25 cellular contexts compared by ENCODE assay signal in the genomic region with DNA sequence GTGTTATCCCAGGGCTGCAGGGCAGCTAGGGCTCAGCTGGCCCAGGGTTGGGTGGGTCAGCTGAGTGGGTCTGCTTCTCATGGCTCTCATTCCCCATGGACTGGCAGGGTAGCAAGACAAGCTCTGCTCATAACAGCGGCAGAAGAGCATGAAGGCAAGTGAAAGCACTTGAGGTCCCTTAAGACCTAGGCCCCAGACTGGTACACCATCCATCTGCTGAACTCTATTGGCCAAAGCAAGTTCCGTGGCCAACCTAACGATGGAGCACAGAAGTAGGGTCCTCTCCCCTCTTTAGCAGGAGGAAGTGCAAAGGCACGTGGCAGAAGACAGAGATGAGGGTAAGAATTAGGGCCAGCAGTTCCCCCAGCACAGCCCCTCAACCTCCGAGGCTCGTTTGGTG.
"Had no signal": no experiment of that assay in that cellular context is flagged by ENCODE, and none has a peak within 500 bp of the region (broad histone marks: within the 10 kb centered on the region; RNA-seq: fewer than 3 reads in every experiment).

No MANE protein-coding gene starts in this region.

- H3K4me1 ChIP-seq: colonic mucosa, esophagus squamous epithelium, psoas muscle, sigmoid colon, upper lobe of left lung had no signal

- H3K36me3 Mint-ChIP-seq: immature natural killer cell; memory B cell; mesothelial cell of epicardium; naive B cell; natural killer cell treated with Interleukin-12 subunit alpha and Interleukin-12 subunit beta and Interleukin-15 and Interleukin-18, amount 100 ng/mL, for 72 hours; stimulated activated effector memory CD8-positive, alpha-beta T cell treated with anti-CD3 and anti-CD28 coated beads, Interleukin-12 subunit alpha, Interleukin-12 subunit beta, amount 100 ng/mL, for 72 hours had no signal

- H3K4me3 Mint-ChIP-seq: dendritic cell treated with granulocyte-macrophage colony-stimulating factor and Interleukin-4, amounts not matched to agents 40 ng/mL and 50 ng/mL, for 4 days; immature natural killer cell; memory B cell; mesothelial cell of epicardium; naive B cell; natural killer cell treated with Interleukin-12 subunit alpha and Interleukin-12 subunit beta and Interleukin-15 and Interleukin-18, amount 100 ng/mL, for 72 hours; neural crest cell; stimulated activated effector memory CD8-positive, alpha-beta T cell treated with anti-CD3 and anti-CD28 coated beads, Interleukin-12 subunit alpha, Interleukin-12 subunit beta, amount 100 ng/mL, for 72 hours had no signal

- H3K9me3 ChIP-seq: colonic mucosa, esophagus squamous epithelium, mucosa of descending colon, psoas muscle, sigmoid colon, stomach, tibial artery, upper lobe of left lung had no signal

- H3K27ac ChIP-seq: colonic mucosa, esophagus squamous epithelium, psoas muscle, sigmoid colon, stomach, tibial artery, upper lobe of left lung had no signal

- H3K9me3 Mint-ChIP-seq: dendritic cell treated with granulocyte-macrophage colony-stimulating factor and Interleukin-4, amounts not matched to agents 40 ng/mL and 50 ng/mL, for 4 days; immature natural killer cell; memory B cell; mesothelial cell of epicardium; naive B cell; natural killer cell treated with Interleukin-12 subunit alpha and Interleukin-12 subunit beta and Interleukin-15 and Interleukin-18, amount 100 ng/mL, for 72 hours; neural crest cell; stimulated activated effector memory CD8-positive, alpha-beta T cell treated with anti-CD3 and anti-CD28 coated beads, Interleukin-12 subunit alpha, Interleukin-12 subunit beta, amount 100 ng/mL, for 72 hours had no signal

- DNase-seq: colonic mucosa; effector memory CD4-positive, alpha-beta T cell; esophagus squamous epithelium; hypothalamus; immature natural killer cell; islet precursor cell; mucosa of descending colon; naive B cell; psoas muscle; right cardiac atrium; sigmoid colon; stimulated activated CD4-positive, alpha-beta T cell treated with anti-CD3 and anti-CD28 coated beads, Interleukin-2, amount 100 ng/mL, for 24 hours; stimulated activated CD4-positive, alpha-beta T cell treated with anti-CD3 and anti-CD28 coated beads, Interleukin-4, amount 100 ng/mL, for 24 hours; stimulated activated naive CD4-positive, alpha-beta T cell treated with Interleukin-2 at 50 U/mL for 16 hours; stomach; tibial artery; upper lobe of left lung had no signal

- H3K4me3 ChIP-seq: colonic mucosa, esophagus squamous epithelium, lung, mucosa of descending colon, psoas muscle, sigmoid colon, stomach, tibial artery, upper lobe of left lung had no signal

- H3K4me1 Mint-ChIP-seq: immature natural killer cell; memory B cell; mesothelial cell of epicardium; naive B cell; neural crest cell; stimulated activated effector memory CD8-positive, alpha-beta T cell treated with anti-CD3 and anti-CD28 coated beads, Interleukin-12 subunit alpha, Interleukin-12 subunit beta, amount 100 ng/mL, for 72 hours had no signal

- ATAC-seq: left lobe of liver; mucosa of descending colon; natural killer cell treated with Interleukin-12 subunit alpha and Interleukin-12 subunit beta and Interleukin-15 and Interleukin-18, amount 100 ng/mL, for 72 hours; psoas muscle; right cardiac atrium; stimulated activated effector memory CD8-positive, alpha-beta T cell treated with anti-CD3 and anti-CD28 coated beads, Interleukin-12 subunit alpha, Interleukin-12 subunit beta, amount 100 ng/mL, for 72 hours had no signal

- H3K27ac Mint-ChIP-seq: dendritic cell treated with granulocyte-macrophage colony-stimulating factor and Interleukin-4, amounts not matched to agents 40 ng/mL and 50 ng/mL, for 4 days; immature natural killer cell; memory B cell; mesothelial cell of epicardium; naive B cell; natural killer cell treated with Interleukin-12 subunit alpha and Interleukin-12 subunit beta and Interleukin-15 and Interleukin-18, amount 100 ng/mL, for 72 hours; stimulated activated effector memory CD8-positive, alpha-beta T cell treated with anti-CD3 and anti-CD28 coated beads, Interleukin-12 subunit alpha, Interleukin-12 subunit beta, amount 100 ng/mL, for 72 hours had no signal

- H3K27me3 ChIP-seq: colonic mucosa, tibial artery, upper lobe of left lung had no signal

- H3K36me3 ChIP-seq: colonic mucosa, esophagus squamous epithelium, sigmoid colon, stomach, tibial artery, upper lobe of left lung had no signal
